In genomic region chr5:90421136-90421535, GRCh38 we compare ENCODE assay signal across 2 cellular contexts.
TF ChIP-seq lines count a peak whose summit lies in the region.

No MANE protein-coding gene starts in this region.

TF ChIP-seq in HEK293T, 16 proteins besides CTCF, POLR2A, EP300 and RAD21:
- no peak for TF ChIP-seq BHLHE40 (IDR thresholded peaks at IDR 0.05; ENCODE audit: borderline replicate concordance)
- TF ChIP-seq NFRKB (IDR thresholded peaks at IDR 0.05), result no peak
- TF ChIP-seq ARNT (IDR thresholded peaks at IDR 0.05), result no peak
- TF ChIP-seq PKNOX1 (IDR thresholded peaks at IDR 0.05), result no peak
- no peak for TF ChIP-seq FOXM1 (IDR thresholded peaks at IDR 0.05; ENCODE audit: borderline replicate concordance)
- no peak for TF ChIP-seq CTBP1 (IDR thresholded peaks at IDR 0.05; ENCODE audit: borderline replicate concordance)
- no peak for TF ChIP-seq SUZ12 (IDR thresholded peaks at IDR 0.05)

TF ChIP-seq in GM12878, 131 proteins besides CTCF, POLR2A, EP300 and RAD21:
- peak; percentile 26; the same call in 1 of the 2 replicates for TF ChIP-seq SMC3 (IDR thresholded peaks at IDR 0.05; ENCODE audit: borderline replicate concordance, low read length)
- TF ChIP-seq KAT2A (conservative IDR thresholded peaks at IDR 0.05; ENCODE audit: control insufficient read depth, low read depth, low read length), result no peak
- no peak for TF ChIP-seq SUZ12 (IDR thresholded peaks at IDR 0.05; ENCODE audit: unreplicated experiment)
- no peak for TF ChIP-seq CEBPB (IDR thresholded peaks at IDR 0.05; ENCODE audit: borderline replicate concordance in 1 of 2, low read depth in 2 of 2, low read length in 2 of 2)
TF ChIP-seq in GM12878: peak in this region for 1.
